In genomic region chr2:33104726-33105125, GRCh38 we compare ENCODE assay signal across 1 cellular context.
TF ChIP-seq lines count a peak whose summit lies in the region.

No MANE protein-coding gene starts in this region.

TF ChIP-seq in K562, 482 proteins besides CTCF, POLR2A, EP300 and RAD21:
- TF ChIP-seq BACH1 (tag; IDR thresholded peaks at IDR 0.05) (peak; percentile 79), NFE2L1 (tag; IDR thresholded peaks at IDR 0.05; ENCODE audit: borderline replicate concordance, low read depth) (peak; percentile 61), ZNF507 (tag; conservative IDR thresholded peaks at IDR 0.05) (no peak), C11orf30 (IDR thresholded peaks at IDR 0.05; ENCODE audit: low read depth) (peak; percentile 88), POLR3A (IDR thresholded peaks at IDR 0.05; ENCODE audit: borderline replicate concordance, extremely low read depth, insufficient read depth, insufficient read length) (no peak), DPF2 (IDR thresholded peaks at IDR 0.05) (0 out of 2 replicates have a peak, but pooled peaks have one; percentile 16), ZNF644 (tag; IDR thresholded peaks at IDR 0.05; ENCODE audit: low read depth) (no peak), NFE2 (IDR thresholded peaks at IDR 0.05; ENCODE audit: low read depth) (peak; percentile 86), GATAD2A (IDR thresholded peaks at IDR 0.05) (no peak), MAFK (IDR thresholded peaks at IDR 0.05; ENCODE audit: low read length) (peak; percentile 53; the same call in 1 of the 2 replicates), SMARCA4 (IDR thresholded peaks at IDR 0.05) (0 out of 2 replicates have a peak, but pooled peaks have one; percentile 37), SPI1 (IDR thresholded peaks at IDR 0.05; ENCODE audit: borderline replicate concordance, low read depth, low read length) (no peak), MAFG (tag; conservative IDR thresholded peaks at IDR 0.05) (peak; percentile 85), ZNF316 (IDR thresholded peaks at IDR 0.05) (peak; percentile 88), MAFF (IDR thresholded peaks at IDR 0.05; ENCODE audit: low read length) (peak; percentile 69)
- TF ChIP-seq, protein P1, sequence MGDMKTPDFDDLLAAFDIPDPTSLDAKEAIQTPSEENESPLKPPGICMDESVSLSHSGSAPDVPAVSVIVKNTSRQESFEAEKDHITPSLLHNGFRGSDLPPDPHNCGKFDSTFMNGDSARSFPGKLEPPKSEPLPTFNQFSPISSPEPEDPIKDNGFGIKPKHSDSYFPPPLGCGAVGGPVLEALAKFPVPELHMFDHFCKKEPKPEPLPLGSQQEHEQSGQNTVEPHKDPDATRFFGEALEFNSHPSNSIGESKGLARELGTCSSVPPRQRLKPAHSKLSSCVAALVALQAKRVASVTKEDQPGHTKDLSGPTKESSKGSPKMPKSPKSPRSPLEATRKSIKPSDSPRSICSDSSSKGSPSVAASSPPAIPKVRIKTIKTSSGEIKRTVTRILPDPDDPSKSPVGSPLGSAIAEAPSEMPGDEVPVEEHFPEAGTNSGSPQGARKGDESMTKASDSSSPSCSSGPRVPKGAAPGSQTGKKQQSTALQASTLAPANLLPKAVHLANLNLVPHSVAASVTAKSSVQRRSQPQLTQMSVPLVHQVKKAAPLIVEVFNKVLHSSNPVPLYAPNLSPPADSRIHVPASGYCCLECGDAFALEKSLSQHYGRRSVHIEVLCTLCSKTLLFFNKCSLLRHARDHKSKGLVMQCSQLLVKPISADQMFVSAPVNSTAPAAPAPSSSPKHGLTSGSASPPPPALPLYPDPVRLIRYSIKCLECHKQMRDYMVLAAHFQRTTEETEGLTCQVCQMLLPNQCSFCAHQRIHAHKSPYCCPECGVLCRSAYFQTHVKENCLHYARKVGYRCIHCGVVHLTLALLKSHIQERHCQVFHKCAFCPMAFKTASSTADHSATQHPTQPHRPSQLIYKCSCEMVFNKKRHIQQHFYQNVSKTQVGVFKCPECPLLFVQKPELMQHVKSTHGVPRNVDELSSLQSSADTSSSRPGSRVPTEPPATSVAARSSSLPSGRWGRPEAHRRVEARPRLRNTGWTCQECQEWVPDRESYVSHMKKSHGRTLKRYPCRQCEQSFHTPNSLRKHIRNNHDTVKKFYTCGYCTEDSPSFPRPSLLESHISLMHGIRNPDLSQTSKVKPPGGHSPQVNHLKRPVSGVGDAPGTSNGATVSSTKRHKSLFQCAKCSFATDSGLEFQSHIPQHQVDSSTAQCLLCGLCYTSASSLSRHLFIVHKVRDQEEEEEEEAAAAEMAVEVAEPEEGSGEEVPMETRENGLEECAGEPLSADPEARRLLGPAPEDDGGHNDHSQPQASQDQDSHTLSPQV (IDR thresholded peaks at IDR 0.05), result peak; percentile 21; the same call in 1 of the 2 replicates
TF ChIP-seq in K562: peak in this region for 11.
